In genomic region chr14:83467811-83468210, GRCh38 we compare ENCODE assay signal across 27 cellular contexts.
DNase-seq lines count a peak whose midpoint lies in the region; ATAC-seq, FAIRE-seq and TF ChIP-seq lines count a peak whose summit lies in the region.
"Had no signal": no experiment of that assay in that cellular context is flagged by ENCODE, and none has a peak within 500 bp of the region (broad histone marks: within the 10 kb centered on the region; RNA-seq: fewer than 3 reads in every experiment).

No MANE protein-coding gene starts in this region.

- H4K91ac ChIP-seq in H1 (replicated peaks; ENCODE audit: insufficient read length, low read length) = no peak overlapping the region

- H2BK12ac ChIP-seq in H1 (ENCODE audit: low read depth, low read length) = no peak overlapping the region

- H3K4me1 ChIP-seq in H1 (replicated peaks in 1 of 4; ENCODE audit: control insufficient read depth in 3 of 4, insufficient read depth in 4 of 4, low read length in 3 of 4) (no peaks in the 10 kb centered on the region), ascending aorta (no peaks in the 10 kb centered on the region), right lobe of liver (no peaks in the 10 kb centered on the region)
- H3K4me1 ChIP-seq: BLaER1, Caco-2, pancreas, stomach, tibial nerve had no signal

- H3K9ac ChIP-seq in H1 (replicated peaks in 1 of 4; ENCODE audit: extremely low read depth in 1 of 4, low read depth in 3 of 4, low read length in 3 of 4) = no peak overlapping the region
- H3K9ac ChIP-seq: BLaER1 had no signal

- no peak overlapping the region for H2BK5ac ChIP-seq in H1 (ENCODE audit: low read depth, low read length)

- H4K5ac ChIP-seq in H1 (ENCODE audit: insufficient read length, low read depth, low read length) = no peak overlapping the region

- no peak for TF ChIP-seq POLR2A in H1 (IDR thresholded peaks at IDR 0.05; ENCODE audit: control extremely low read depth in 1 of 2, low read depth in 2 of 2, low read length in 2 of 2)
- TF ChIP-seq POLR2A in right lobe of liver (IDR thresholded peaks at IDR 0.05) = no peak

- TF ChIP-seq RAD21 in H1 (IDR thresholded peaks at IDR 0.05 in 1 of 2, conservative IDR thresholded peaks at IDR 0.05 in 1 of 2; ENCODE audit: low read depth in 2 of 2, low read length in 2 of 2) = no peak

- TF ChIP-seq CTCF in H1 (IDR thresholded peaks at IDR 0.05; ENCODE audit: control extremely low read depth in 1 of 3, insufficient read depth in 1 of 3, low read depth in 1 of 3, low read length in 3 of 3) = no peak
- TF ChIP-seq CTCF in ascending aorta (IDR thresholded peaks at IDR 0.05) = no peak
- no peak for TF ChIP-seq CTCF in right lobe of liver (IDR thresholded peaks at IDR 0.05)

- no peaks in the 10 kb centered on the region for H3K27me3 ChIP-seq in H1 (replicated peaks in 1 of 4; ENCODE audit: control insufficient read depth in 3 of 4, extremely low read depth in 1 of 4, insufficient read depth in 3 of 4, low read length in 3 of 4)
- no peaks in the 10 kb centered on the region for H3K27me3 ChIP-seq in ascending aorta
- H3K27me3 ChIP-seq in right lobe of liver = no peaks in the 10 kb centered on the region
- H3K27me3 ChIP-seq: BLaER1, pancreas, stomach, tibial nerve had no signal

- peak; percentile 60 for FAIRE-seq in H1 (lab: Jason Lieb, UNC)
- FAIRE-seq: A204.1, endothelial cell of umbilical vein, pancreas had no signal

- no peaks in the 10 kb centered on the region for H3K23me2 ChIP-seq in H1 (ENCODE audit: low read depth, low read length)

- CTCF ChIA-PET in H1 (lab: Charles Lee; ENCODE audit: partially characterized antibody) = interaction anchor here (0.6 to 0.7 kb wide), 2 partner anchors 13 to 144 kb away, joined by 3 to 5 read pairs; no protein-coding TSS in a partner anchor

- H3K18ac ChIP-seq in H1 (ENCODE audit: extremely low read depth, low read length) = no peak overlapping the region

- H2BK20ac ChIP-seq in H1 (ENCODE audit: low read length) = no peak overlapping the region

- H3K4ac ChIP-seq in H1 (replicated peaks; ENCODE audit: insufficient read length, low read depth, low read length) = no peak overlapping the region

- H3K9me3 ChIP-seq in H1 (ENCODE audit: insufficient read depth in 2 of 2, low read depth in 1 of 2, low read length in 1 of 2) = no peaks in the 10 kb centered on the region
- no peaks in the 10 kb centered on the region for H3K9me3 ChIP-seq in ascending aorta
- H3K9me3 ChIP-seq in right lobe of liver = no peaks in the 10 kb centered on the region
- H3K9me3 ChIP-seq: BLaER1, Caco-2, pancreas, stomach, tibial nerve had no signal

- H3K79me2 ChIP-seq in H1 (ENCODE audit: control insufficient read depth in 1 of 2, insufficient read depth in 2 of 2, low read length in 2 of 2) = no peaks in the 10 kb centered on the region

- peak; percentile 36 for DNase-seq in SIG-M5 treated with dmso at 0.1 percent for 504 hours (lab: John Stamatoyannopoulos, UW; ENCODE audit: unreplicated experiment)
- DNase-seq in SIG-M5 (lab: John Stamatoyannopoulos, UW) = no peak
- peak; percentile 91 for DNase-seq in NOMO-1 treated with DMSO at 0.1 percent for 48 hours (lab: John Stamatoyannopoulos, UW; ENCODE audit: unreplicated experiment)
- DNase-seq in H1 (ENCODE audit: low read depth in 1 of 2, low spot score in 2 of 2) = no peak
- no peak for DNase-seq in NCI-H1092 (lab: John Stamatoyannopoulos, UW)
- DNase-seq in COLO829 (ENCODE audit: low spot score) = no peak
- DNase-seq in ascending aorta (ENCODE audit: low spot score in 2 of 2) = no peak
- DNase-seq in right lobe of liver = no peak
- DNase-seq: activated CD4-positive, alpha-beta T cell treated with anti-CD3 and anti-CD28 coated beads for 1 hour; activated T-cell treated with anti-CD3 and anti-CD28 coated beads, Interleukin-2, amount 50 U/mL, for 24 hours; amniotic stem cell; Caco-2; caudate nucleus; naive thymus-derived CD8-positive, alpha-beta T cell; NCI-H2171 treated with DMSO at 0.1 percent for 48 hours; NCI-H526; OCI-M1; pancreas; right cardiac atrium; Right ventricle myocardium superior; stimulated activated CD4-positive, alpha-beta T cell treated with anti-CD3 and anti-CD28 coated beads, Interleukin-15, amount 100 ng/mL, for 24 hours; stomach had no signal

- H4K8ac ChIP-seq in H1 (ENCODE audit: extremely low read depth, insufficient read depth, low read length) = no peak overlapping the region

- no peaks in the 10 kb centered on the region for H3K36me3 ChIP-seq in H1 (ENCODE audit: control insufficient read depth in 2 of 4, insufficient read depth in 4 of 4, low read length in 3 of 4)
- no peaks in the 10 kb centered on the region for H3K36me3 ChIP-seq in ascending aorta
- no peaks in the 10 kb centered on the region for H3K36me3 ChIP-seq in right lobe of liver
- H3K36me3 ChIP-seq: BLaER1, pancreas, stomach, tibial nerve had no signal

- H2AFZ ChIP-seq in H1 (ENCODE audit: low read length) = no peak overlapping the region

- intact Hi-C loops in ascending aorta (cut with DNase I) = loop anchor here (10.0 kb wide), 3 partner anchors 173 to 1753 kb away; no protein-coding TSS in a partner anchor
- intact Hi-C loops in right lobe of liver (cut with DNase I) = no loop called here

- no peaks in the 10 kb centered on the region for H4K20me1 ChIP-seq in H1 (replicated peaks in 1 of 2; ENCODE audit: control insufficient read depth in 1 of 2, insufficient read depth in 2 of 2, low read length in 2 of 2)
- H4K20me1 ChIP-seq: BLaER1 had no signal

- H3K56ac ChIP-seq in H1 (replicated peaks; ENCODE audit: insufficient read length, low read depth, low read length) = no peak overlapping the region

- POLR2A ChIA-PET in H1 (lab: Charles Lee; ENCODE audit: partially characterized antibody) = no interaction called here

- no peak overlapping the region for H2BK15ac ChIP-seq in H1 (ENCODE audit: low read length)

- no peak overlapping the region for H3K4me3 ChIP-seq in H1 (ENCODE audit: extremely low read depth in 1 of 4, insufficient read depth in 2 of 4, low read depth in 3 of 4, low read length in 4 of 4)
- no peak overlapping the region for H3K4me3 ChIP-seq in ascending aorta
- H3K4me3 ChIP-seq in right lobe of liver = no peak overlapping the region
- H3K4me3 ChIP-seq: BLaER1, pancreas, stomach, tibial nerve had no signal

- TF ChIP-seq EP300 in H1 (IDR thresholded peaks at IDR 0.05; ENCODE audit: borderline replicate concordance in 1 of 2, low read depth in 2 of 2, low read length in 2 of 2) = no peak

- H2BK120ac ChIP-seq in H1 (replicated peaks; ENCODE audit: low read depth, low read length) = no peak overlapping the region

- H3K14ac ChIP-seq in H1 (ENCODE audit: insufficient read length) = no peak overlapping the region

- 78% methylated on average over 3 of the region's 3 CpGs; no CpG with 5 or more reads in 1 of the 2 experiments for WGBS in H1 (ENCODE audit: extremely low coverage in 1 of 2, insufficient coverage in 1 of 2, insufficient read length in 1 of 2, insufficient replicate concordance in 2 of 2, low coverage in 1 of 2, low lambda C conversion rate in 2 of 2, missing lambda C conversion rate in 1 of 2), 2 experiments
- 47% methylated on average over 3 of the region's 3 CpGs for WGBS in right lobe of liver (ENCODE audit: insufficient coverage, low coverage, low lambda C conversion rate, missing lambda C conversion rate)

- H2AK5ac ChIP-seq in H1 (ENCODE audit: low read depth, low read length) = no peak overlapping the region

- H3K23ac ChIP-seq in H1 (ENCODE audit: insufficient read length) = no peak overlapping the region

- no peak overlapping the region for H3K4me2 ChIP-seq in H1 (ENCODE audit: insufficient read depth in 1 of 2, low read depth in 2 of 2, low read length in 2 of 2)
- H3K4me2 ChIP-seq: BLaER1 had no signal

- no peak for ATAC-seq in right lobe of liver
- ATAC-seq: left lobe of liver; naive thymus-derived CD8-positive, alpha-beta T cell; pancreas; right cardiac atrium had no signal

- H3K79me1 ChIP-seq in H1 (ENCODE audit: low read depth, low read length) = no peaks in the 10 kb centered on the region

- H3K27ac ChIP-seq in H1 (ENCODE audit: low read depth, low read length) (no peak overlapping the region), ascending aorta (no peak overlapping the region), right lobe of liver (no peak overlapping the region)
- H3K27ac ChIP-seq: BLaER1, pancreas, stomach, tibial nerve had no signal

TF ChIP-seq in H1, 55 proteins besides CTCF, POLR2A, EP300 and RAD21:
- TF ChIP-seq SIN3A (conservative IDR thresholded peaks at IDR 0.05 in 1 of 2, IDR thresholded peaks at IDR 0.05 in 1 of 2; ENCODE audit: low read depth in 1 of 2, low read length in 2 of 2) = no peak
- no peak for TF ChIP-seq SAP30 (IDR thresholded peaks at IDR 0.05; ENCODE audit: insufficient read depth, insufficient replicate concordance, low read length)
- no peak for TF ChIP-seq POU5F1 (IDR thresholded peaks at IDR 0.05; ENCODE audit: low read depth, low read length)

Comparison
In these comparisons a context has a peak if more than half of its experiments do, and no peak if none do; other contexts are left out.
1. DNase-seq: peak in SIG-M5 treated with dmso at 0.1 percent for 504 hours (single experiment) and NOMO-1 treated with DMSO at 0.1 percent for 48 hours (single experiment); none in SIG-M5 (single experiment), H1 (0 of 2), NCI-H1092 (single experiment), COLO829 (single experiment), ascending aorta (0 of 2) and right lobe of liver (0 of 3).